ENCODE assay signal across 24 cellular contexts in genomic region chr17:34437188-34437587, GRCh38.
DNase-seq lines count a peak whose midpoint lies in the region; ATAC-seq, FAIRE-seq and TF ChIP-seq lines count a peak whose summit lies in the region.
"Had no signal": no experiment of that assay in that cellular context is flagged by ENCODE, and none has a peak within 500 bp of the region (broad histone marks: within the 10 kb centered on the region; RNA-seq: fewer than 3 reads in every experiment).

No MANE protein-coding gene starts in this region.

- FAIRE-seq in H1 (lab: Jason Lieb, UNC) (no peak), HepG2 (lab: Jason Lieb, UNC) (no peak)
- FAIRE-seq: A549, G401.6, GM12892, H54 had no signal

- H3K9ac ChIP-seq in H1 (replicated peaks in 1 of 4; ENCODE audit: extremely low read depth in 1 of 4, low read depth in 3 of 4, low read length in 3 of 4) (no peak overlapping the region), HepG2 (ENCODE audit: insufficient read depth, low read depth, low read length) (no peak overlapping the region)
- H3K9ac ChIP-seq: BLaER1 treated with 17β-estradiol and CSF1 and Interleukin-3, amounts not matched to agents 10 nM and 100 nM; GM23248 had no signal

- no peaks in the 10 kb centered on the region for H3K9me3 ChIP-seq in H1 (ENCODE audit: insufficient read depth in 2 of 2, low read depth in 1 of 2, low read length in 1 of 2)
- H3K9me3 ChIP-seq in HepG2 (ENCODE audit: low read length) = no peaks in the 10 kb centered on the region
- H3K9me3 ChIP-seq: A549; BE2C; BLaER1 treated with 17β-estradiol and CSF1 and Interleukin-3, amounts not matched to agents 10 nM and 100 nM; HAP-1 had no signal

- H4K5ac ChIP-seq in H1 (ENCODE audit: insufficient read length, low read depth, low read length) = no peak overlapping the region

- H2BK120ac ChIP-seq in H1 (replicated peaks; ENCODE audit: low read depth, low read length) = no peak overlapping the region

- no peaks in the 10 kb centered on the region for H3K79me1 ChIP-seq in H1 (ENCODE audit: low read depth, low read length)

- H4K20me1 ChIP-seq in H1 (replicated peaks in 1 of 2; ENCODE audit: control insufficient read depth in 1 of 2, insufficient read depth in 2 of 2, low read length in 2 of 2) (no peaks in the 10 kb centered on the region), HepG2 (ENCODE audit: insufficient read depth, low read length) (no peaks in the 10 kb centered on the region)
- H4K20me1 ChIP-seq: BLaER1 treated with 17β-estradiol and CSF1 and Interleukin-3, amounts not matched to agents 10 nM and 100 nM had no signal

- H3K27ac ChIP-seq in H1 (ENCODE audit: low read depth, low read length) (no peak overlapping the region), HepG2 (ENCODE audit: extremely low read length, insufficient read depth, low read length) (no peak overlapping the region)
- H3K27ac ChIP-seq: A549; BLaER1 treated with 17β-estradiol and CSF1 and Interleukin-3, amounts not matched to agents 10 nM and 100 nM; GM23248 had no signal

- no peak overlapping the region for H3K4ac ChIP-seq in H1 (replicated peaks; ENCODE audit: insufficient read length, low read depth, low read length)

- H3K36me3 ChIP-seq in H1 (ENCODE audit: control insufficient read depth in 2 of 4, insufficient read depth in 4 of 4, low read length in 3 of 4) = no peaks in the 10 kb centered on the region
- H3K36me3 ChIP-seq in HepG2 (replicated peaks in 1 of 2; ENCODE audit: control insufficient read depth in 1 of 2, insufficient read depth in 2 of 2, low read length in 2 of 2) = no peaks in the 10 kb centered on the region
- H3K36me3 ChIP-seq: BE2C; BLaER1 treated with 17β-estradiol and CSF1 and Interleukin-3, amounts not matched to agents 10 nM and 100 nM; HAP-1 had no signal

- in situ Hi-C loops in HepG2 (cut with HindIII; ENCODE audit: extremely low pct_ligation_motif_present, low pct_unique_long_range_greater_than_20kb) (loop anchor here (25.0 kb wide), 1 partner anchor 450 kb away; no protein-coding TSS in a partner anchor), G401 (cut with HindIII; ENCODE audit: low sequenced_read_pairs) (no loop called here)

- TF ChIP-seq EP300 in H1 (IDR thresholded peaks at IDR 0.05; ENCODE audit: borderline replicate concordance in 1 of 2, low read depth in 2 of 2, low read length in 2 of 2) (no peak), HepG2 (IDR thresholded peaks at IDR 0.05; ENCODE audit: low read depth in 2 of 2, low read length in 2 of 2) (no peak), HepG2 (CRISPR knock-in tag; IDR thresholded peaks at IDR 0.05; ENCODE audit: borderline replicate concordance) (no peak)

- H2AK5ac ChIP-seq in H1 (ENCODE audit: low read depth, low read length) = no peak overlapping the region

- H2BK20ac ChIP-seq in H1 (ENCODE audit: low read length) = no peak overlapping the region

- DNase-seq in NCI-H82 (lab: John Stamatoyannopoulos, UW) (peak; percentile 70), NCI-H82 treated with DMSO at 0.1 percent for 48 hours (lab: John Stamatoyannopoulos, UW; ENCODE audit: unreplicated experiment) (no peak), NCI-H526 treated with DMSO at 0.1 percent for 48 hours (lab: John Stamatoyannopoulos, UW) (peak; percentile 98), H1 (ENCODE audit: low read depth in 1 of 2, low spot score in 2 of 2) (no peak), HepG2 (ENCODE audit: low spot score) (no peak), G401 (ENCODE audit: low spot score) (no peak)
- DNase-seq: 8988T; ACHN; AML-193; BE2C; Calu3; CD4-positive, alpha-beta T cell; CD8-positive, alpha-beta memory T cell; DMS53; DMS79 treated with DMSO at 0.1 percent for 48 hours; GM23248; HFFc6 had no signal

- H3K56ac ChIP-seq in H1 (replicated peaks; ENCODE audit: insufficient read length, low read depth, low read length) = no peak overlapping the region

- POLR2A ChIA-PET in H1 (lab: Charles Lee; ENCODE audit: partially characterized antibody) = no interaction called here
- POLR2A ChIA-PET in HepG2 (lab: Yijun Ruan, JAX) = no interaction called here

- H4K91ac ChIP-seq in H1 (replicated peaks; ENCODE audit: insufficient read length, low read length) = no peak overlapping the region

- H3K4me1 ChIP-seq in H1 (replicated peaks in 1 of 4; ENCODE audit: control insufficient read depth in 3 of 4, insufficient read depth in 4 of 4, low read length in 3 of 4) (no peaks in the 10 kb centered on the region; a peak in 2 of 7 replicates), HepG2 (ENCODE audit: insufficient read depth, low read length) (no peaks in the 10 kb centered on the region)
- H3K4me1 ChIP-seq: A549, BE2C, HAP-1 had no signal

- ATAC-seq in GM19351 (IDR thresholded peaks at IDR 0.05; ENCODE audit: unreplicated experiment) (no peak), HepG2 (no peak)
- ATAC-seq: A549 had no signal

- H3K18ac ChIP-seq in H1 (ENCODE audit: extremely low read depth, low read length) = no peak overlapping the region

- H3K4me3 ChIP-seq in H1 (ENCODE audit: extremely low read depth in 1 of 4, insufficient read depth in 2 of 4, low read depth in 3 of 4, low read length in 4 of 4) (no peak overlapping the region), HepG2 (replicated peaks in 1 of 3; ENCODE audit: insufficient read depth in 1 of 3, low read depth in 2 of 3, low read length in 3 of 3) (no peak overlapping the region)
- H3K4me3 ChIP-seq: A549; BLaER1 treated with 17β-estradiol and CSF1 and Interleukin-3, amounts not matched to agents 10 nM and 100 nM; GM23248; HAP-1 had no signal

- H4K8ac ChIP-seq in H1 (ENCODE audit: extremely low read depth, insufficient read depth, low read length) = no peak overlapping the region

- H2AFZ ChIP-seq in H1 (ENCODE audit: low read length) (no peak overlapping the region), HepG2 (ENCODE audit: low read length) (no peak overlapping the region)
- H2AFZ ChIP-seq: GM23248 had no signal

- TF ChIP-seq RAD21 in H1 (IDR thresholded peaks at IDR 0.05 in 1 of 2, conservative IDR thresholded peaks at IDR 0.05 in 1 of 2; ENCODE audit: low read depth in 2 of 2, low read length in 2 of 2) = no peak
- TF ChIP-seq RAD21 in HepG2 (CRISPR knock-in tag; IDR thresholded peaks at IDR 0.05) = no peak

- no peak overlapping the region for H2BK5ac ChIP-seq in H1 (ENCODE audit: low read depth, low read length)

- TF ChIP-seq POLR2A in H1 (IDR thresholded peaks at IDR 0.05; ENCODE audit: control extremely low read depth in 1 of 2, low read depth in 2 of 2, low read length in 2 of 2) (no peak), HepG2 (IDR thresholded peaks at IDR 0.05; ENCODE audit: insufficient read depth in 1 of 2, low read depth in 2 of 2, low read length in 2 of 2) (no peak)

- H3K4me2 ChIP-seq in H1 (ENCODE audit: insufficient read depth in 1 of 2, low read depth in 2 of 2, low read length in 2 of 2) (no peak overlapping the region), HepG2 (ENCODE audit: low read depth, low read length) (no peak overlapping the region)
- H3K4me2 ChIP-seq: A549 had no signal

- 88% methylated on average over 8 of the region's 8 CpGs; no CpG with 5 or more reads in 1 of the 2 experiments for WGBS in H1 (ENCODE audit: extremely low coverage in 1 of 2, insufficient coverage in 1 of 2, insufficient read length in 1 of 2, insufficient replicate concordance in 2 of 2, low coverage in 1 of 2, low lambda C conversion rate in 2 of 2, missing lambda C conversion rate in 1 of 2), 2 experiments
- WGBS in HepG2 (ENCODE audit: low lambda C conversion rate) = 52% methylated on average over 7 of the region's 8 CpGs

- CTCF ChIA-PET in H1 (lab: Charles Lee; ENCODE audit: partially characterized antibody) = interaction anchor here (2.3 to 6.9 kb wide), 3 partner anchors 11 to 90 kb away, joined by 11 to 49 read pairs (median 47); no protein-coding TSS in a partner anchor
- CTCF ChIA-PET in HepG2 (lab: Yijun Ruan, JAX; ENCODE audit: low intra/inter-chr PET ratio, low total read pairs) = no interaction called here

- H3K27me3 ChIP-seq in H1 (replicated peaks in 1 of 4; ENCODE audit: control insufficient read depth in 3 of 4, extremely low read depth in 1 of 4, insufficient read depth in 3 of 4, low read length in 3 of 4) (no peaks in the 10 kb centered on the region; a peak in 1 of 7 replicates), HepG2 (ENCODE audit: control insufficient read depth in 1 of 2, insufficient read depth in 2 of 2, low read length in 2 of 2) (no peaks in the 10 kb centered on the region; a peak in 1 of 5 replicates)
- H3K27me3 ChIP-seq: BLaER1 treated with 17β-estradiol and CSF1 and Interleukin-3, amounts not matched to agents 10 nM and 100 nM had no signal

- H3K14ac ChIP-seq in H1 (ENCODE audit: insufficient read length) = no peak overlapping the region

- no peaks in the 10 kb centered on the region for H3K79me2 ChIP-seq in H1 (ENCODE audit: control insufficient read depth in 1 of 2, insufficient read depth in 2 of 2, low read length in 2 of 2)
- no peaks in the 10 kb centered on the region for H3K79me2 ChIP-seq in HepG2 (ENCODE audit: insufficient read depth, low read length)

- H3K23me2 ChIP-seq in H1 (ENCODE audit: low read depth, low read length) = no peaks in the 10 kb centered on the region

- H3K23ac ChIP-seq in H1 (ENCODE audit: insufficient read length) = no peak overlapping the region

- intact Hi-C loops in HepG2 (cut with micrococcal nuclease; ENCODE audit: unreplicated experiment) = no loop called here

- H2BK12ac ChIP-seq in H1 (ENCODE audit: low read depth, low read length) = no peak overlapping the region

- BruUV-seq in HepG2 (replicated peaks; lab: Mats Ljungman, UMichigan) = no TSS peak

- H2BK15ac ChIP-seq in H1 (ENCODE audit: low read length) = no peak overlapping the region

- TF ChIP-seq CTCF in H1 (IDR thresholded peaks at IDR 0.05; ENCODE audit: control extremely low read depth in 1 of 3, insufficient read depth in 1 of 3, low read depth in 1 of 3, low read length in 3 of 3) (no peak), HepG2 (CRISPR knock-in tag; IDR thresholded peaks at IDR 0.05) (no peak)

TF ChIP-seq in H1, 55 proteins besides CTCF, POLR2A, EP300 and RAD21:
- TF ChIP-seq CBX8 (IDR thresholded peaks at IDR 0.05; ENCODE audit: borderline replicate concordance, low read depth, low read length) = no peak
- TF ChIP-seq MAX (IDR thresholded peaks at IDR 0.05) = 0 out of 2 replicates have a peak, but pooled peaks have one; percentile 29

TF ChIP-seq in HepG2, 621 proteins besides CTCF, POLR2A, EP300 and RAD21 (continues in another document):
- no peak for TF ChIP-seq ZFP41 (CRISPR knock-in tag; IDR thresholded peaks at IDR 0.05; ENCODE audit: borderline replicate concordance)
- TF ChIP-seq IKZF1 (IDR thresholded peaks at IDR 0.05) = no peak
- TF ChIP-seq MAFG (CRISPR knock-in tag; IDR thresholded peaks at IDR 0.05) = no peak
- no peak for TF ChIP-seq ZNF496 (CRISPR knock-in tag; IDR thresholded peaks at IDR 0.05; ENCODE audit: insufficient replicate concordance)

Comparison
In these comparisons a context has a peak if more than half of its experiments do, and no peak if none do; other contexts are left out.
1. DNase-seq: peak in NCI-H82 (single experiment) and NCI-H526 treated with DMSO at 0.1 percent for 48 hours (single experiment); none in NCI-H82 treated with DMSO at 0.1 percent for 48 hours (single experiment), H1 (0 of 2), HepG2 (single experiment) and G401 (single experiment).